ENCODE assay signal across 30 cellular contexts in genomic region chr7:103862302-103863035, GRCh38.
"Had no signal": no experiment of that assay in that cellular context is flagged by ENCODE, and none has a peak within 500 bp of the region (broad histone marks: within the 10 kb centered on the region; RNA-seq: fewer than 3 reads in every experiment).

No MANE protein-coding gene starts in this region.

- H3K4me2 ChIP-seq: neural progenitor cell, smooth muscle cell had no signal

- ATAC-seq: naive thymus-derived CD8-positive, alpha-beta T cell; natural killer cell treated with Interleukin-12 subunit alpha and Interleukin-12 subunit beta and Interleukin-15 and Interleukin-18, amount 100 ng/mL, for 72 hours; psoas muscle; right cardiac atrium; sciatic nerve; stimulated activated memory B cell treated with anti-CD40 and anti-IgM and Interleukin-4, amounts not matched to agents 10 μg/mL and 1 μg/mL and 100 μg/mL, for 72 hours; stimulated activated naive CD8-positive, alpha-beta T cell treated with anti-CD3 and anti-CD28 coated beads, Interleukin-15, amount 100 ng/mL, for 72 hours; stimulated activated naive CD8-positive, alpha-beta T cell treated with anti-CD3 and anti-CD28 coated beads, Interleukin-15, Interleukin-2, amounts not matched to agents 100 U/mL and 50 U/mL, for 24 hours; upper lobe of right lung had no signal

- DNase-seq: naive thymus-derived CD8-positive, alpha-beta T cell; nephron progenitor cell; occipital lobe; ovary; posterior cingulate gyrus; psoas muscle; right cardiac atrium; spleen; stimulated activated CD4-positive, alpha-beta T cell treated with anti-CD3 and anti-CD28 coated beads, Interleukin-12 subunit alpha, Interleukin-12 subunit beta, amount 100 ng/mL, for 4 hours; stimulated activated CD4-positive, alpha-beta T cell treated with anti-CD3 and anti-CD28 coated beads, Interleukin-1b, Interleukin-23, amount 100 ng/mL, for 48 hours; stimulated activated CD4-positive, alpha-beta T cell treated with anti-CD3 and anti-CD28 coated beads, Interleukin-4, amount 100 ng/mL, for 1 hour; stimulated activated CD4-positive, alpha-beta T cell treated with anti-CD3 and anti-CD28 coated beads, Interleukin-4, amount 100 ng/mL, for 4 hours; stimulated activated CD8-positive, alpha-beta memory T cell treated with anti-CD3 and anti-CD28 coated beads, Interleukin-4, amount 100 ng/mL, for 48 hours; stimulated activated naive CD4-positive, alpha-beta T cell; stimulated activated naive CD8-positive, alpha-beta T cell treated with anti-CD3 and anti-CD28 coated beads, Interleukin-15, amount 100 ng/mL, for 72 hours; stimulated activated naive CD8-positive, alpha-beta T cell treated with anti-CD3 and anti-CD28 coated beads, Interleukin-15, Interleukin-2, amounts not matched to agents 100 U/mL and 50 U/mL, for 24 hours; substantia nigra; testis; tibial artery; transverse colon; upper lobe of right lung; uterus had no signal

- H2AFZ ChIP-seq: neural progenitor cell, parathyroid adenoma had no signal

- H3K36me3 ChIP-seq: neural progenitor cell, ovary, spleen, suprapubic skin, tibial artery, transverse colon, upper lobe of right lung, uterus had no signal

- H3K9ac ChIP-seq: neural progenitor cell, parathyroid adenoma had no signal

- H3K27ac ChIP-seq: neural progenitor cell, ovary, parathyroid adenoma, psoas muscle, skin epidermis, spleen, suprapubic skin, testis, tibial artery, transverse colon, upper lobe of right lung, uterus had no signal

- H3K27me3 ChIP-seq: neural progenitor cell, ovary, spleen, suprapubic skin, testis, tibial artery, transverse colon, upper lobe of right lung, uterus had no signal

- H3K9me3 ChIP-seq: ovary, psoas muscle, spleen, suprapubic skin, testis, tibial artery, transverse colon, upper lobe of right lung, uterus had no signal

- H3K4me1 ChIP-seq: neural progenitor cell, parathyroid adenoma, psoas muscle, spleen, suprapubic skin, testis, tibial artery, transverse colon, upper lobe of right lung, uterus had no signal

- H3K4me3 ChIP-seq: neural progenitor cell, ovary, psoas muscle, skin epidermis, smooth muscle cell, spleen, suprapubic skin, testis, tibial artery, transverse colon, upper lobe of right lung, uterus had no signal

- H3K79me2 ChIP-seq: parathyroid adenoma had no signal
